ENCODE assay signal across 16 cellular contexts in the genomic region with DNA sequence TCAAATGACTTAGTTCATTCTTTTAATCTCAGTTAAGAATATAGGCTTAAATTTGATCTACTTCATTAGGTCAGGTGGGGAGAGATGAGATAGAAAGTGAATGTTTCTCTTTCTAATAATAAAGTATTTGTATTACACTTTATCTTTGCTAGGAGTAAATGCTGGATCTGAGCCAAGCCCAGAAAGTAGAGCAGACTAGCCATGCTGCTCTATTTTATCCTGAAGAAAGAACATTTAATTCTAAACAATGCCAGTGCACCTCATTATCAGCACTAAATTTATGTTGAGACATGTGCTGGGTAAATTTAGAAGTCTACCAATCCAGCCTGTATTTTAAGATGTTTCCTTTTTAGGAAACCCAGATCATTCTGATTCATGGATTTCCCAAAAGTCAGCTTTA.
"Had no signal": no experiment of that assay in that cellular context is flagged by ENCODE, and none has a peak within 500 bp of the region (broad histone marks: within the 10 kb centered on the region; RNA-seq: fewer than 3 reads in every experiment).

No MANE protein-coding gene starts in this region.

- H3K4me1 ChIP-seq: body of pancreas, prostate gland, uterus had no signal

- ATAC-seq: body of pancreas; naive thymus-derived CD4-positive, alpha-beta T cell had no signal

- H3K9me3 Mint-ChIP-seq: activated naive CD4-positive, alpha-beta T cell treated with anti-CD3 and anti-CD28 coated beads for 36 hours; activated T-helper 1 cell treated with anti-CD3 and anti-CD28 coated beads, Interleukin-12 subunit alpha, Interleukin-12 subunit beta, Interleukin-2, Interleukin-4 antibody, amounts not matched to agents 30 ng/mL and 10 ng/mL and 1 ng/mL, durations not matched to agents 14 hours and 24 hours and 36 hours had no signal

- H3K4me3 Mint-ChIP-seq: activated naive CD4-positive, alpha-beta T cell treated with anti-CD3 and anti-CD28 coated beads for 36 hours; activated T-helper 1 cell treated with anti-CD3 and anti-CD28 coated beads, Interleukin-12 subunit alpha, Interleukin-12 subunit beta, Interleukin-2, Interleukin-4 antibody, amounts not matched to agents 30 ng/mL and 10 ng/mL and 1 ng/mL, durations not matched to agents 14 hours and 24 hours and 36 hours; stimulated activated naive CD8-positive, alpha-beta T cell treated with anti-CD3 and anti-CD28 coated beads, Interleukin-15, Interleukin-2, amounts not matched to agents 100 ng/mL and 50 ng/mL, for 24 hours had no signal

- H3K27me3 Mint-ChIP-seq: naive thymus-derived CD4-positive, alpha-beta T cell; stimulated activated naive CD8-positive, alpha-beta T cell treated with anti-CD3 and anti-CD28 coated beads, Interleukin-15, Interleukin-2, amounts not matched to agents 100 ng/mL and 50 ng/mL, for 24 hours had no signal

- H3K9me3 ChIP-seq: body of pancreas, neutrophil, prostate gland, uterus had no signal

- H3K27ac ChIP-seq: body of pancreas, neutrophil, prostate gland, SK-N-MC had no signal

- H3K27ac Mint-ChIP-seq: activated naive CD4-positive, alpha-beta T cell treated with anti-CD3 and anti-CD28 coated beads for 36 hours; activated T-helper 1 cell treated with anti-CD3 and anti-CD28 coated beads, Interleukin-12 subunit alpha, Interleukin-12 subunit beta, Interleukin-2, Interleukin-4 antibody, amounts not matched to agents 30 ng/mL and 10 ng/mL and 1 ng/mL, durations not matched to agents 14 hours and 24 hours and 36 hours; stimulated activated naive CD8-positive, alpha-beta T cell treated with anti-CD3 and anti-CD28 coated beads, Interleukin-15, Interleukin-2, amounts not matched to agents 100 ng/mL and 50 ng/mL, for 24 hours had no signal

- H3K36me3 ChIP-seq: prostate gland, uterus had no signal

- DNase-seq: activated CD4-positive, alpha-beta T cell treated with anti-CD3 and anti-CD28 coated beads for 48 hours; activated naive CD4-positive, alpha-beta T cell treated with anti-CD3 and anti-CD28 coated beads for 36 hours; body of pancreas; cerebellar nuclear complex; dermis blood vessel endothelial cell; glutamatergic neuron; midbrain; naive thymus-derived CD4-positive, alpha-beta T cell; stimulated activated CD4-positive, alpha-beta T cell treated with anti-CD3 and anti-CD28 coated beads, Interleukin-15, amount 100 ng/mL, for 24 hours; stimulated activated CD4-positive, alpha-beta T cell treated with anti-CD3 and anti-CD28 coated beads, Interleukin-4, amount 100 ng/mL, for 24 hours had no signal

- H3K27me3 ChIP-seq: body of pancreas, neutrophil, uterus had no signal

- H3K4me3 ChIP-seq: body of pancreas, prostate gland, SK-N-MC, uterus had no signal
